ENCODE assay signal across 8 cellular contexts in genomic region chr22:37907036-37907954, GRCh38. TPM values are rescaled to one million over a fixed set of nuclear protein-coding genes. Genes with fewer than 3 reads are reported as not detected.
DNase-seq lines count a peak whose midpoint lies in the region; ATAC-seq and TF ChIP-seq lines count a peak whose summit lies in the region.

No MANE protein-coding gene starts in this region.

- no peak for DNase-seq in CD4-positive, CD25-positive, alpha-beta regulatory T cell
- DNase-seq in natural killer cell (no peak), middle frontal gyrus (ENCODE audit: extremely low spot score, low spot score) (no peak), A172 (ENCODE audit: low spot score) (no peak)
- DNase-seq in stimulated activated CD4-positive, alpha-beta T cell treated with anti-CD3 and anti-CD28 coated beads, Interleukin-4, amount 100 ng/mL, for 4 hours, result no peak

- no peaks in the 10 kb centered on the region for H3K9me3 Mint-ChIP-seq in CD4-positive, CD25-positive, alpha-beta regulatory T cell
- no peaks in the 10 kb centered on the region for H3K9me3 Mint-ChIP-seq in dendritic cell treated with granulocyte-macrophage colony-stimulating factor and Interleukin-4, amounts not matched to agents 40 ng/mL and 50 ng/mL, for 4 days
- H3K9me3 Mint-ChIP-seq in natural killer cell, result no peaks in the 10 kb centered on the region

- H4K20me1 ChIP-seq in Loucy (ENCODE audit: insufficient read depth, low read length, poor library complexity, severe bottlenecking), result peaks cover 4% of the 10 kb centered on the region

- peak overlapping the region; percentile 76 for H3K9ac ChIP-seq in Loucy (ENCODE audit: low read depth, low read length, poor library complexity, severe bottlenecking)

- H3K79me2 ChIP-seq in Loucy (ENCODE audit: insufficient read depth, low read length), result peaks cover 35% of the 10 kb centered on the region

- intact Hi-C loops in dendritic cell treated with granulocyte-macrophage colony-stimulating factor and Interleukin-4, amounts not matched to agents 40 ng/mL and 50 ng/mL, for 4 days (cut with micrococcal nuclease), result no loop called here
- intact Hi-C loops in natural killer cell (cut with micrococcal nuclease), result no loop called here

- H3K4me1 ChIP-seq in CD4-positive, CD25-positive, alpha-beta regulatory T cell (ENCODE audit: control insufficient read depth, insufficient read depth, low read length, poor library complexity, severe bottlenecking), result peaks cover 19% of the 10 kb centered on the region
- H3K4me1 ChIP-seq in Loucy (ENCODE audit: insufficient read depth, low read length, poor library complexity, severe bottlenecking), result peaks cover 38% of the 10 kb centered on the region

- H3K27me3 ChIP-seq in CD4-positive, CD25-positive, alpha-beta regulatory T cell (ENCODE audit: control insufficient read depth, insufficient read depth, low read length), result no peaks in the 10 kb centered on the region
- no peaks in the 10 kb centered on the region for H3K27me3 ChIP-seq in Loucy (ENCODE audit: insufficient read depth, low read length, poor library complexity, severe bottlenecking)

- 0 out of 2 replicates have a peak overlapping the region, but pooled peaks have one; percentile 4 for H2AFZ ChIP-seq in Loucy (ENCODE audit: low read length)

- H3K36me3 ChIP-seq in CD4-positive, CD25-positive, alpha-beta regulatory T cell (ENCODE audit: control insufficient read depth, insufficient read depth, low read length), result no peaks in the 10 kb centered on the region
- H3K36me3 ChIP-seq in Loucy (ENCODE audit: insufficient read depth, low read length), result no peaks in the 10 kb centered on the region

- H3K9me3 ChIP-seq in CD4-positive, CD25-positive, alpha-beta regulatory T cell (ENCODE audit: control insufficient read depth in 2 of 2, low read length in 2 of 2), result no peaks in the 10 kb centered on the region
- no peaks in the 10 kb centered on the region for H3K9me3 ChIP-seq in Loucy (ENCODE audit: insufficient read depth, low read depth, low read length)

- H3K4me3 ChIP-seq in CD4-positive, CD25-positive, alpha-beta regulatory T cell (ENCODE audit: low read depth, low read length), result no peak overlapping the region
- peak overlapping the region; percentile 74 for H3K4me3 ChIP-seq in Loucy (ENCODE audit: low read length, poor library complexity, severe bottlenecking)

- H3F3A ChIP-seq in Loucy (ENCODE audit: low read depth), result no peaks in the 10 kb centered on the region

- H3K36me3 Mint-ChIP-seq in CD4-positive, CD25-positive, alpha-beta regulatory T cell, result peaks cover 4% of the 10 kb centered on the region
- peaks cover 8% of the 10 kb centered on the region for H3K36me3 Mint-ChIP-seq in dendritic cell treated with granulocyte-macrophage colony-stimulating factor and Interleukin-4, amounts not matched to agents 40 ng/mL and 50 ng/mL, for 4 days (ENCODE audit: low read depth)
- H3K36me3 Mint-ChIP-seq in natural killer cell, result no peaks in the 10 kb centered on the region

- no peaks in the 10 kb centered on the region for H3K27me3 Mint-ChIP-seq in CD4-positive, CD25-positive, alpha-beta regulatory T cell
- no peaks in the 10 kb centered on the region for H3K27me3 Mint-ChIP-seq in dendritic cell treated with granulocyte-macrophage colony-stimulating factor and Interleukin-4, amounts not matched to agents 40 ng/mL and 50 ng/mL, for 4 days
- no peaks in the 10 kb centered on the region for H3K27me3 Mint-ChIP-seq in natural killer cell (ENCODE audit: low read depth in 2 of 2)

- no peak for ATAC-seq in CD4-positive, CD25-positive, alpha-beta regulatory T cell (ENCODE audit: low read depth in 2 of 2)
- ATAC-seq in natural killer cell (no peak), HG02678 (IDR thresholded peaks at IDR 0.05; ENCODE audit: unreplicated experiment) (no peak)

- peak overlapping the region; percentile 87 to 93 (median 90) for H3K4me3 Mint-ChIP-seq in CD4-positive, CD25-positive, alpha-beta regulatory T cell
- peak overlapping the region; percentile 81 for H3K4me3 Mint-ChIP-seq in dendritic cell treated with granulocyte-macrophage colony-stimulating factor and Interleukin-4, amounts not matched to agents 40 ng/mL and 50 ng/mL, for 4 days
- H3K4me3 Mint-ChIP-seq in natural killer cell, result peak overlapping the region; percentile 84

- no peaks in the 10 kb centered on the region for H3K9me2 ChIP-seq in Loucy (replicated peaks; ENCODE audit: low read depth, low read length)

- H3K4me1 Mint-ChIP-seq in CD4-positive, CD25-positive, alpha-beta regulatory T cell, result peaks cover 0 to 44% (median 23%) of the 10 kb centered on the region in 4 donors
- peaks cover 24% of the 10 kb centered on the region for H3K4me1 Mint-ChIP-seq in dendritic cell treated with granulocyte-macrophage colony-stimulating factor and Interleukin-4, amounts not matched to agents 40 ng/mL and 50 ng/mL, for 4 days (ENCODE audit: low read depth)
- H3K4me1 Mint-ChIP-seq in natural killer cell, result peaks cover 13 to 38% of the 10 kb centered on the region in 2 donors

- TF ChIP-seq CTCF in Loucy (conservative IDR thresholded peaks at IDR 0.05; ENCODE audit: low read length) (no peak), natural killer cell (IDR thresholded peaks at IDR 0.05) (no peak)

- peak overlapping the region; percentile 60 to 91 (median 90) for H3K27ac Mint-ChIP-seq in CD4-positive, CD25-positive, alpha-beta regulatory T cell
- H3K27ac Mint-ChIP-seq in dendritic cell treated with granulocyte-macrophage colony-stimulating factor and Interleukin-4, amounts not matched to agents 40 ng/mL and 50 ng/mL, for 4 days, result peak overlapping the region; percentile 78
- H3K27ac Mint-ChIP-seq in natural killer cell, result peak overlapping the region; percentile 75 to 83

- H3K27ac ChIP-seq in CD4-positive, CD25-positive, alpha-beta regulatory T cell (ENCODE audit: insufficient read depth, low read length, poor library complexity, severe bottlenecking), result peak overlapping the region; percentile 69

- H3K4me2 ChIP-seq in Loucy (ENCODE audit: low read depth, low read length, poor library complexity, severe bottlenecking), result peak overlapping the region; percentile 97

RNA-seq across cellular contexts. Expression of gene MICALL1, which starts 1.2 kb away (rescaled TPM):
- total RNA-seq in CD4-positive, CD25-positive, alpha-beta regulatory T cell, result 25.2 TPM
- 1 to 10 TPM; 1.1 to 2.4 (median 1.7) TPM for polyA plus RNA-seq in CD4-positive, CD25-positive, alpha-beta regulatory T cell
- 10 to 100 TPM; 24.6 to 34.3 (median 32.4) TPM for total RNA-seq in natural killer cell
- 40.3 and 45.6 TPM in 2 replicates for total RNA-seq in A172 (2014; rRNA removed; shearing (Covaris generic))

RNA-seq across cellular contexts. Expression of gene C22orf23, which starts 46.1 kb away (rescaled TPM):
- total RNA-seq in CD4-positive, CD25-positive, alpha-beta regulatory T cell, result not detected
- polyA plus RNA-seq in CD4-positive, CD25-positive, alpha-beta regulatory T cell, result not detected
- total RNA-seq in natural killer cell, result not detected
- total RNA-seq in A172 (2014; rRNA removed; shearing (Covaris generic)), result 0.10 TPM in 1 of 2 replicates, not detected in the other

RNA-seq across cellular contexts. Expression of gene POLR2F, which starts 46.2 kb away (rescaled TPM):
- total RNA-seq in CD4-positive, CD25-positive, alpha-beta regulatory T cell, result 34.5 TPM
- polyA plus RNA-seq in CD4-positive, CD25-positive, alpha-beta regulatory T cell, result 100 to 1,000 TPM; 152 to 170 (median 157) TPM
- total RNA-seq in natural killer cell, result 10 to 100 TPM; 38.7 to 40.6 (median 38.8) TPM
- total RNA-seq in A172 (2014; rRNA removed; shearing (Covaris generic)), result 53.1 and 68.1 TPM in 2 replicates

RNA-seq across cellular contexts. Expression of gene EIF3L, which starts 58.1 kb away (rescaled TPM):
- total RNA-seq in CD4-positive, CD25-positive, alpha-beta regulatory T cell, result 390 TPM
- 100 to 1,000 TPM; 267 to 354 (median 308) TPM for polyA plus RNA-seq in CD4-positive, CD25-positive, alpha-beta regulatory T cell
- total RNA-seq in natural killer cell, result 100 to 1,000 TPM; 276 to 295 (median 291) TPM
- 161 and 170 TPM in 2 replicates for total RNA-seq in A172 (2014; rRNA removed; shearing (Covaris generic))
